In the genomic region with DNA sequence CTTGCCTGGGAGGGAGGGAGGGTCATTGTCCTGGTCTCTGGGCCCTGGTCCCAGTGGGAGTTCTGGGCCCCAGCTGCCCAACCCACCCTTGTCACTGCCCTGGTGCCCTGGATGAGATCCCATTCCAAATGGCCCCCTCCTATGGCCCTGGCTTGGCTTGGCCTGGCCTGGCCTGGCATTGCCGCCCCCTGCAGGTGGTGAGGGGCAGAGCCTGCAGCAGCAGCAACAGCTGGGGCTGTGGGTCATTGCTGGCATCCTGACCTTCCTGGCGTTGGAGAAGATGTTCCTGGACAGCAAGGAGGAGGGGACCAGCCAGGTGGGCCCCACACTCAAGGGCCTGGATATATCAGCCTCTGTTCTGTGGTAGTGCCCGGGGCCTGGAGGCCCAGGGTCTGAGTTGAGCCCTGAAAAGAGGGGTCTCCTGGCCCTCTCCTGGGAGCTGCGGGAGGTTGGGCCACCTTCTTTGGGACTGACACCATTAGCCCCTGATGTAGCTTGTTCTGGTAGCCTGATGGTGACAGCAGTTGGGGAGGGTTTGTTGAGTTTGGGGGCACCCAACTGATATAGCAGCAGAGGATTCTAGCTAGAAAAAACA, we compare ENCODE assay signal across 8 cellular contexts. TPM values are rescaled to one million over a fixed set of nuclear protein-coding genes. Genes with fewer than 3 reads are reported as not detected.
A peak's percentile ranks its signal among the peaks of the same experiment; 100 is the strongest.
DNase-seq lines count a peak whose midpoint lies in the region; ATAC-seq and TF ChIP-seq lines count a peak whose summit lies in the region.

No MANE protein-coding gene starts in this region.

- H3K27me3 ChIP-seq in spleen (replicated peaks in 1 of 7) (no peaks in the 10 kb centered on the region), vagina (no peaks in the 10 kb centered on the region)

- 65 to 76% (median 68%) methylated on average over 2 to 4 of the region's 4 CpGs for WGBS in spleen, 5 donors

- TF ChIP-seq CTCF in fibroblast of the aortic adventitia (IDR thresholded peaks at IDR 0.05; ENCODE audit: insufficient read depth, low read length) (peak; percentile 84), spleen (IDR thresholded peaks at IDR 0.05 in 8 of 11, conservative IDR thresholded peaks at IDR 0.05 in 3 of 11) (peak; percentile 59 to 94 (median 84)), vagina (IDR thresholded peaks at IDR 0.05) (peak in 1 of 3 experiments; percentile 33)

- H3K9me3 ChIP-seq in spleen (no peaks in the 10 kb centered on the region), vagina (no peaks in the 10 kb centered on the region)

- ATAC-seq in HG02973 (IDR thresholded peaks at IDR 0.05; ENCODE audit: unreplicated experiment) (no peak), HG03520 (IDR thresholded peaks at IDR 0.05; ENCODE audit: unreplicated experiment) (no peak)

- H3K4me3 ChIP-seq in fibroblast of the aortic adventitia (ENCODE audit: low read depth, low read length) (no peak overlapping the region), spleen (no peak overlapping the region), vagina (no peak overlapping the region)

- H3K36me3 ChIP-seq in spleen (peaks cover 0 to 71% (median 31%) of the 10 kb centered on the region in 6 donors), vagina (peaks cover 0 to 30% of the 10 kb centered on the region in 2 donors)

- peak; percentile 30 for DNase-seq in GDM1 (lab: John Stamatoyannopoulos, UW)
- DNase-seq in LHCN-M2 (ENCODE audit: low read depth): peak; percentile 71
- peak; percentile 83 for DNase-seq in activated CD8-positive, alpha-beta memory T cell treated with anti-CD3 and anti-CD28 coated beads for 24 hours
- no peak for DNase-seq in fibroblast of the aortic adventitia (ENCODE audit: low read depth)
- DNase-seq in spleen: peak; percentile 93
- DNase-seq in vagina (ENCODE audit: extremely low spot score in 2 of 2): no peak

- H3K27ac ChIP-seq in spleen (peak overlapping the region in 4 of 8 donors; percentile 5 to 36 (median 17)), vagina (no peak overlapping the region)

- TF ChIP-seq POLR2A in spleen (IDR thresholded peaks at IDR 0.05) (no peak), vagina (IDR thresholded peaks at IDR 0.05) (no peak)

- H3K4me1 ChIP-seq in spleen: peaks cover 12 to 59% (median 42%) of the 10 kb centered on the region in 6 donors
- H3K4me1 ChIP-seq in vagina: peaks cover 52% of the 10 kb centered on the region

- intact Hi-C loops in spleen (cut with DNase I; ENCODE audit: low total_unique reads): loop anchor here (2.0 kb wide), 1 partner anchor 39 kb away; no protein-coding TSS in a partner anchor
- intact Hi-C loops in vagina (cut with DNase I): no loop called here

RNA-seq across cellular contexts. Expression of a gene that starts 3.9 kb away (rescaled TPM):
- total RNA-seq in LHCN-M2 (2014; rRNA removed) (157 and 159 TPM in 2 replicates), fibroblast of the aortic adventitia (ENCODE audit: low replicate concordance) (28.5 and 47.5 TPM in 2 replicates), spleen (10 to 100 TPM; 26.3 to 48.4 (median 43.2) TPM), vagina (53.5 TPM)
- 107 TPM for polyA plus RNA-seq in LHCN-M2 (2012)
- 10 to 100 TPM; 21.7 to 40.2 (median 26.0) TPM for polyA plus RNA-seq in spleen

RNA-seq across cellular contexts. Expression of a gene that starts 14.0 kb away (rescaled TPM):
- 268 and 274 TPM in 2 replicates for total RNA-seq in LHCN-M2 (2014; rRNA removed)
- polyA plus RNA-seq in LHCN-M2 (2012): 417 TPM
- total RNA-seq in fibroblast of the aortic adventitia (ENCODE audit: low replicate concordance): 52.3 and 128 TPM in 2 replicates
- 10 to 100 TPM; 59.7 to 80.8 (median 66.4) TPM for total RNA-seq in spleen
- polyA plus RNA-seq in spleen: 100 to 1,000 TPM in 1 of 3 donors, 10 to 100 TPM in 2; 64.3 to 105 (median 90.0) TPM
- total RNA-seq in vagina: 89.6 TPM

RNA-seq across cellular contexts. Expression of a gene that starts 33.9 kb away (rescaled TPM):
- total RNA-seq in LHCN-M2 (2014; rRNA removed) (not detected in 2 replicates), fibroblast of the aortic adventitia (ENCODE audit: low replicate concordance) (not detected in 2 replicates), spleen (100 to 1,000 TPM in 6 of 7 donors, 10 to 100 TPM in 1; 95.7 to 366 (median 198) TPM), vagina (15.5 TPM)
- polyA plus RNA-seq in LHCN-M2 (2012): not detected
- 100 to 1,000 TPM in 1 of 3 donors, 10 to 100 TPM in 2; 84.2 to 128 (median 91.8) TPM for polyA plus RNA-seq in spleen

RNA-seq across cellular contexts. Expression of a gene that starts 36.7 kb away (rescaled TPM):
- total RNA-seq in LHCN-M2 (2014; rRNA removed) (159 and 164 TPM in 2 replicates), fibroblast of the aortic adventitia (ENCODE audit: low replicate concordance) (0.09 TPM in 1 of 2 replicates, not detected in the other), spleen (1 to 10 TPM in 3 of 7 donors, under 1 TPM in 2, not detected in 2; 0.42 to 1.6 (median 1.2) TPM), vagina (not detected)
- 185 TPM for polyA plus RNA-seq in LHCN-M2 (2012)
- polyA plus RNA-seq in spleen: 1 to 10 TPM in 1 of 3 donors, under 1 TPM in 2; 0.53 to 1.5 (median 0.74) TPM

RNA-seq across cellular contexts. Expression of a gene that starts 59.7 kb away (rescaled TPM):
- total RNA-seq in LHCN-M2 (2014; rRNA removed) (not detected in 2 replicates), fibroblast of the aortic adventitia (ENCODE audit: low replicate concordance) (not detected in 2 replicates), spleen (1 to 10 TPM in 5 of 7 donors, under 1 TPM in 2; 0.91 to 4.7 (median 1.5) TPM), vagina (not detected)
- not detected for polyA plus RNA-seq in LHCN-M2 (2012)
- 1 to 10 TPM in 2 of 3 donors, under 1 TPM in 1; 0.49 to 2.2 (median 1.4) TPM for polyA plus RNA-seq in spleen

Comparison
In these comparisons a context has a peak if more than half of its experiments do, and no peak if none do; other contexts are left out.
1. DNase-seq: peak in GDM1 (single experiment), LHCN-M2 (single experiment), activated CD8-positive, alpha-beta memory T cell treated with anti-CD3 and anti-CD28 coated beads for 24 hours (single experiment) and spleen (single experiment); none in fibroblast of the aortic adventitia (single experiment) and vagina (0 of 2).
2. RNA of a gene that starts 33.9 kb away (total RNA-seq): 95.7 to 366 TPM in spleen and 15.5 TPM in vagina (single experiment); not detected in LHCN-M2 and not detected in fibroblast of the aortic adventitia; every median in the first group is over 10 times any median in the second.